ENCODE assay signal across 22 cellular contexts in the genomic region with DNA sequence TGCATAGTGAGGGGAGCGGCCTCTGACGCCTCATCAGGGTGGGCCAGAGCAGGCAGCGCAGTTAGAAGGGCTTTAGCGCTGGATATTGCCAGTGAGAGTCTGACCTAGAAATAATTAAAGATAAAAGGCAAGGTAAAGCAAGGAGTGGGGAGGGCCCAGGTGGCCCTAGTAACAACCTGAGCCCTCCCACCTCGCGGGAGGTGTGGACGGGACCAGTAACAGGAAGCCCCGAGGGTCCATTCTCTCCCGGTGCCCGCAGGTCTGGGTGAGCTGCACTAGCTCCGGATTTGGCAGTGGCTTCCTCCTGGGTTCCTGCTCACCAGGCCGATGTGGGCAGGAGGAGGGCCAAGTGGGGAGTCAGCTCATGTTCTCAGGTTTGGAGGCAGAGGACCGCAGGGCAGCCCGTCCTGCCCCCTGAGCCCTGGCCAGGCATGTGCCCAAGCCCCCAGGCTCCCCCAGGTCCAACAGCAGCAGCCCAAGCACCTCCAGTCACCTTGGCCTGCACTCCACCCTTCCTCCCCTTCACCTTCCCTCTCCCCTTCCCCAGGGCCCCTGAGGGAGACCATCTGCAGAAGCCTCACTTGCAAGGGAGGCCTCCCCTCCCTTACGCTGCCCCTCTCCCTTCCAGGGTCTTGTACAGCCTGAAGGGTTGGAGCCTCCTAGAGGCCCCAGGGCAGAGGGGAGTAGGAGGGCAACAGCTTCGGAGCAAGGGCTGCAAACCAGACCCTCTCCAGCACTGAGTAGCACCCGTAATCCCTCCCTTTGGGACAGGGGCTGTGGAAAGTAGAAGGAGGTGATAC.
"Had no signal": no experiment of that assay in that cellular context is flagged by ENCODE, and none has a peak within 500 bp of the region (broad histone marks: within the 10 kb centered on the region; RNA-seq: fewer than 3 reads in every experiment).

No MANE protein-coding gene starts in this region.

- H3K9me3 Mint-ChIP-seq: activated CD4-positive, alpha-beta T cell treated with anti-CD3 and anti-CD28 coated beads, Interleukin-2, amount 10 ng/mL, durations not matched to agents 24 days and 14 days; activated naive CD8-positive, alpha-beta T cell treated with anti-CD3 and anti-CD28 coated beads for 36 hours; activated T-helper 1 cell treated with anti-CD3 and anti-CD28 coated beads, Interleukin-12 subunit alpha, Interleukin-12 subunit beta, Interleukin-2, Interleukin-4 antibody, amounts not matched to agents 30 ng/mL and 10 ng/mL and 1 ng/mL, durations not matched to agents 14 hours and 24 hours and 36 hours; dendritic cell treated with granulocyte-macrophage colony-stimulating factor and Interleukin-4, amounts not matched to agents 40 ng/mL and 50 ng/mL, for 4 days; effector memory CD8-positive, alpha-beta T cell; memory B cell; nephron; stimulated activated naive CD8-positive, alpha-beta T cell treated with anti-CD3 and anti-CD28 coated beads, Interleukin-15, amount 100 ng/mL, for 72 hours had no signal

- H3K4me1 Mint-ChIP-seq: activated CD4-positive, alpha-beta T cell treated with anti-CD3 and anti-CD28 coated beads, Interleukin-2, amount 10 ng/mL, durations not matched to agents 24 days and 14 days; activated naive CD8-positive, alpha-beta T cell treated with anti-CD3 and anti-CD28 coated beads for 36 hours; memory B cell; stimulated activated naive CD8-positive, alpha-beta T cell treated with anti-CD3 and anti-CD28 coated beads, Interleukin-15, amount 100 ng/mL, for 72 hours had no signal

- H3K27ac Mint-ChIP-seq: activated CD4-positive, alpha-beta T cell treated with anti-CD3 and anti-CD28 coated beads, Interleukin-2, amount 10 ng/mL, durations not matched to agents 24 days and 14 days; activated naive CD8-positive, alpha-beta T cell treated with anti-CD3 and anti-CD28 coated beads for 36 hours; activated T-helper 1 cell treated with anti-CD3 and anti-CD28 coated beads, Interleukin-12 subunit alpha, Interleukin-12 subunit beta, Interleukin-2, Interleukin-4 antibody, amounts not matched to agents 30 ng/mL and 10 ng/mL and 1 ng/mL, durations not matched to agents 14 hours and 24 hours and 36 hours; dendritic cell treated with granulocyte-macrophage colony-stimulating factor and Interleukin-4, amounts not matched to agents 40 ng/mL and 50 ng/mL, for 4 days; effector memory CD8-positive, alpha-beta T cell; memory B cell; stimulated activated naive CD8-positive, alpha-beta T cell treated with anti-CD3 and anti-CD28 coated beads, Interleukin-15, amount 100 ng/mL, for 72 hours had no signal

- H3K27ac ChIP-seq: brain microvascular endothelial cell, epithelial cell of prostate, gastrocnemius medialis, heart right ventricle, left lung, prostate gland, right lobe of liver, thoracic aorta, vagina had no signal

- ATAC-seq: effector memory CD8-positive, alpha-beta T cell; gastrocnemius medialis; left lung; stimulated activated naive CD8-positive, alpha-beta T cell treated with anti-CD3 and anti-CD28 coated beads, Interleukin-15, amount 100 ng/mL, for 72 hours had no signal

- H3K36me3 Mint-ChIP-seq: activated naive CD8-positive, alpha-beta T cell treated with anti-CD3 and anti-CD28 coated beads for 36 hours; memory B cell had no signal

- H3K4me1 ChIP-seq: gastrocnemius medialis, left lung, prostate gland, right lobe of liver, vagina had no signal

- H3K4me3 Mint-ChIP-seq: activated CD4-positive, alpha-beta T cell treated with anti-CD3 and anti-CD28 coated beads, Interleukin-2, amount 10 ng/mL, durations not matched to agents 24 days and 14 days; activated naive CD8-positive, alpha-beta T cell treated with anti-CD3 and anti-CD28 coated beads for 36 hours; activated T-helper 1 cell treated with anti-CD3 and anti-CD28 coated beads, Interleukin-12 subunit alpha, Interleukin-12 subunit beta, Interleukin-2, Interleukin-4 antibody, amounts not matched to agents 30 ng/mL and 10 ng/mL and 1 ng/mL, durations not matched to agents 14 hours and 24 hours and 36 hours; dendritic cell treated with granulocyte-macrophage colony-stimulating factor and Interleukin-4, amounts not matched to agents 40 ng/mL and 50 ng/mL, for 4 days; effector memory CD8-positive, alpha-beta T cell; memory B cell; nephron; stimulated activated naive CD8-positive, alpha-beta T cell treated with anti-CD3 and anti-CD28 coated beads, Interleukin-15, amount 100 ng/mL, for 72 hours had no signal

- DNase-seq: activated CD4-positive, alpha-beta T cell treated with anti-CD3 and anti-CD28 coated beads, Interleukin-2, amount 10 ng/mL, durations not matched to agents 24 days and 14 days; activated CD4-positive, CD25-positive, alpha-beta regulatory T cell; activated CD8-positive, alpha-beta memory T cell treated with anti-CD3 and anti-CD28 coated beads for 24 hours; activated naive CD8-positive, alpha-beta T cell treated with anti-CD3 and anti-CD28 coated beads for 36 hours; amygdala; brain microvascular endothelial cell; cerebellar nuclear complex; effector memory CD8-positive, alpha-beta T cell; gastrocnemius medialis; heart right ventricle; left lung; right lobe of liver; stimulated activated naive CD8-positive, alpha-beta T cell treated with anti-CD3 and anti-CD28 coated beads, Interleukin-15, amount 100 ng/mL, for 72 hours; SW 1271 had no signal

- H3K9me3 ChIP-seq: gastrocnemius medialis, heart right ventricle, left lung, prostate gland, right lobe of liver, thoracic aorta, vagina had no signal

- H3K36me3 ChIP-seq: brain microvascular endothelial cell, gastrocnemius medialis, left lung, prostate gland, right lobe of liver, vagina had no signal

- H3K27me3 ChIP-seq: right lobe of liver, vagina had no signal

- H3K4me3 ChIP-seq: gastrocnemius medialis, heart right ventricle, left lung, prostate gland, right lobe of liver, thoracic aorta, vagina had no signal
